Comparison of ENCODE assay signal across 28 cellular contexts in genomic region chr15:98948456-98948855, GRCh38. TPM values are rescaled to one million over a fixed set of nuclear protein-coding genes. Genes with fewer than 3 reads are reported as not detected.
DNase-seq lines count a peak whose midpoint lies in the region; ATAC-seq and TF ChIP-seq lines count a peak whose summit lies in the region.
"Had no signal": no experiment of that assay in that cellular context is flagged by ENCODE, and none has a peak within 500 bp of the region (broad histone marks: within the 10 kb centered on the region; RNA-seq: fewer than 3 reads in every experiment).

No MANE protein-coding gene starts in this region.

- no peak for DNase-seq in right atrium auricular region (ENCODE audit: low spot score)
- DNase-seq in Right ventricle myocardium inferior (ENCODE audit: missing footprints) = no peak
- no peak for DNase-seq in endothelial cell (ENCODE audit: low spot score)
- no peak for DNase-seq in aorta
- no peak for DNase-seq in mucosa of gallbladder (ENCODE audit: low spot score)
- no peak for DNase-seq in NCI-H1930 (lab: John Stamatoyannopoulos, UW)
- DNase-seq in epidermal melanocyte (ENCODE audit: insufficient read length, low spot score) = no peak
- DNase-seq: 8988T; ACHN; CD4-positive, CD25-positive, alpha-beta regulatory T cell; GM23248; HFFc6; Kasumi-1; NCI-H1105; NCI-H146; NCI-H2029; NCI-H446 treated with DMSO at 0.1 percent for 48 hours; NCI-H526; RPMI8226; SHP77 had no signal

- H3K4me3 ChIP-seq in right atrium auricular region = no peak overlapping the region
- no peak overlapping the region for H3K4me3 ChIP-seq in skeletal muscle tissue (ENCODE audit: low read length in 3 of 3)
- no peak overlapping the region for H3K4me3 ChIP-seq in aorta (ENCODE audit: low read length in 2 of 2)
- H3K4me3 ChIP-seq: BLaER1, GM23248, HAP-1 had no signal

- intact Hi-C loops in Right ventricle myocardium inferior (cut with DNase I) (no loop called here), aorta (cut with DNase I) (loop anchor here (5.0 to 10.0 kb wide), 3 partner anchors 34 to 284 kb away; no protein-coding TSS in a partner anchor)

- H3K9ac ChIP-seq in skeletal muscle tissue (ENCODE audit: low read depth in 1 of 3, low read length in 3 of 3) = peak overlapping the region in 1 of 3 donors; percentile 40
- H3K9ac ChIP-seq: BLaER1, GM23248 had no signal

- no peak overlapping the region for H3K27ac Mint-ChIP-seq in endothelial cell (ENCODE audit: unreplicated experiment)
- H3K27ac Mint-ChIP-seq: HFFc6 had no signal

- ATAC-seq in Right ventricle myocardium inferior (no peak), aorta (ENCODE audit: low FRiP score) (no peak)
- ATAC-seq: HepG2 had no signal

- H3K36me3 ChIP-seq in right atrium auricular region = peaks cover 66% of the 10 kb centered on the region
- peaks cover 10 to 22% (median 19%) of the 10 kb centered on the region in 3 donors for H3K36me3 ChIP-seq in skeletal muscle tissue (ENCODE audit: control insufficient read depth in 3 of 3, insufficient read depth in 3 of 3, low read length in 3 of 3)
- H3K36me3 ChIP-seq in aorta (ENCODE audit: control insufficient read depth in 1 of 2, insufficient read depth in 2 of 2, low read length in 1 of 2) = peaks cover 0 to 5% of the 10 kb centered on the region in 2 donors

- H3K4me1 ChIP-seq in right atrium auricular region = peaks cover 0 to 45% of the 10 kb centered on the region in 2 donors
- H3K4me1 ChIP-seq in skeletal muscle tissue (ENCODE audit: control insufficient read depth in 3 of 3, insufficient read depth in 3 of 3, low read length in 3 of 3) = peaks cover 46 to 76% (median 62%) of the 10 kb centered on the region in 3 donors
- H3K4me1 ChIP-seq in aorta (ENCODE audit: control insufficient read depth in 1 of 2, insufficient read depth in 2 of 2, low read length in 2 of 2) = no peaks in the 10 kb centered on the region
- H3K4me1 ChIP-seq: HAP-1 had no signal

- H3K9me3 ChIP-seq in right atrium auricular region = no peaks in the 10 kb centered on the region
- no peaks in the 10 kb centered on the region for H3K9me3 ChIP-seq in skeletal muscle tissue (ENCODE audit: control insufficient read depth in 3 of 3, low read length in 3 of 3)
- no peaks in the 10 kb centered on the region for H3K9me3 ChIP-seq in aorta (ENCODE audit: control insufficient read depth, low read length)
- H3K9me3 ChIP-seq: BLaER1, HAP-1 had no signal

- H3K4me3 Mint-ChIP-seq in endothelial cell (ENCODE audit: unreplicated experiment) = peak overlapping the region; percentile 66
- H3K4me3 Mint-ChIP-seq: CD4-positive, CD25-positive, alpha-beta regulatory T cell; HFFc6 had no signal

- peaks cover 11% of the 10 kb centered on the region for H3K27me3 Mint-ChIP-seq in endothelial cell (ENCODE audit: unreplicated experiment)
- H3K27me3 Mint-ChIP-seq: CD4-positive, CD25-positive, alpha-beta regulatory T cell had no signal

- H3K27ac ChIP-seq in right atrium auricular region = peak overlapping the region; percentile 80 to 91
- H3K27ac ChIP-seq in skeletal muscle tissue (ENCODE audit: low read depth, low read length) = peak overlapping the region; percentile 94
- peak overlapping the region; percentile 17 to 71 for H3K27ac ChIP-seq in aorta (ENCODE audit: low read depth in 1 of 2, low read length in 2 of 2)
- H3K27ac ChIP-seq: BLaER1, GM23248 had no signal

- 85 to 91% methylated on average over 13 of the region's 13 CpGs for WGBS in aorta, 2 donors

- peaks cover 14% of the 10 kb centered on the region for H3K4me1 Mint-ChIP-seq in endothelial cell (ENCODE audit: unreplicated experiment)

- peaks cover 54% of the 10 kb centered on the region for H3K36me3 Mint-ChIP-seq in endothelial cell (ENCODE audit: low read depth, unreplicated experiment)

- no peak for TF ChIP-seq CTCF in right atrium auricular region (IDR thresholded peaks at IDR 0.05)
- TF ChIP-seq CTCF in endothelial cell (IDR thresholded peaks at IDR 0.05; ENCODE audit: unreplicated experiment) = no peak

- no peaks in the 10 kb centered on the region for H3K9me3 Mint-ChIP-seq in endothelial cell (ENCODE audit: unreplicated experiment)
- H3K9me3 Mint-ChIP-seq: CD4-positive, CD25-positive, alpha-beta regulatory T cell; HFFc6 had no signal

- H3K27me3 ChIP-seq in right atrium auricular region (no peaks in the 10 kb centered on the region), skeletal muscle tissue (ENCODE audit: control insufficient read depth in 3 of 3, insufficient read depth in 3 of 3, low read length in 3 of 3) (no peaks in the 10 kb centered on the region), aorta (ENCODE audit: control insufficient read depth in 1 of 2, insufficient read depth in 2 of 2, low read length in 1 of 2) (no peaks in the 10 kb centered on the region)
- H3K27me3 ChIP-seq: BLaER1 had no signal

RNA-seq across cellular contexts. Expression of gene PGPEP1L, which starts 59.1 kb away (rescaled TPM):
- total RNA-seq in right atrium auricular region (1 to 10 TPM in 1 of 2 donors, under 1 TPM in 1; 0.74 to 1.3 TPM), Right ventricle myocardium inferior (0.57 TPM), endothelial cell (ENCODE audit: unreplicated experiment) (not detected), skeletal muscle tissue (1.0 TPM), aorta (under 1 TPM; 0.51 to 0.84 TPM), mucosa of gallbladder (0.29 TPM)
- 1 to 10 TPM; 1.7 to 2.3 TPM for polyA plus RNA-seq in aorta
- total RNA-seq: CD4-positive, CD25-positive, alpha-beta regulatory T cell; Daoy; GM23248; HepG2; HFFc6; HT1080; M059J; SK-MEL-5 had no signal
- polyA plus RNA-seq: CD4-positive, CD25-positive, alpha-beta regulatory T cell; GM23248; HepG2 had no signal

Comparison
In these comparisons a context has a peak if more than half of its experiments do, and no peak if none do; other contexts are left out.
1. H3K27ac ChIP-seq: peak in every context shown above with its lines; median percentile 94 in skeletal muscle tissue; 86 in right atrium auricular region; 44 in aorta.